ENCODE assay signal across 1 cellular context in genomic region chr20:45374101-45374467, GRCh38.
A peak's percentile ranks its signal among the peaks of the same experiment; 100 is the strongest.
TF ChIP-seq lines count a peak whose summit lies in the region.

No MANE protein-coding gene starts in this region.

TF ChIP-seq in HepG2, 621 proteins besides CTCF, POLR2A, EP300 and RAD21:
- 0 out of 2 replicates have a peak, but pooled peaks have one; percentile 45 for TF ChIP-seq ZNF605 (CRISPR knock-in tag; IDR thresholded peaks at IDR 0.05)
- TF ChIP-seq ZMYM4 (CRISPR knock-in tag; IDR thresholded peaks at IDR 0.05), result peak; percentile 36; the same call in 1 of the 2 replicates
- TF ChIP-seq ZNF501 (CRISPR knock-in tag; IDR thresholded peaks at IDR 0.05), result peak; percentile 63
- peak; percentile 15; the same call in 1 of the 2 replicates for TF ChIP-seq ZNF205 (CRISPR knock-in tag; IDR thresholded peaks at IDR 0.05)
- no peak for TF ChIP-seq ZHX2 (IDR thresholded peaks at IDR 0.05; ENCODE audit: low read depth)
- TF ChIP-seq ZHX2 (CRISPR knock-in tag; IDR thresholded peaks at IDR 0.05; ENCODE audit: borderline replicate concordance), result 0 out of 2 replicates have a peak, but pooled peaks have one; percentile 36
- 0 out of 2 replicates have a peak, but pooled peaks have one; percentile 28 for TF ChIP-seq ZNF333 (CRISPR knock-in tag; IDR thresholded peaks at IDR 0.05; ENCODE audit: borderline replicate concordance)
- TF ChIP-seq ZNF121 (CRISPR knock-in tag; IDR thresholded peaks at IDR 0.05), result peak; percentile 92
- peak; percentile 0; the same call in 1 of the 2 replicates for TF ChIP-seq KDM5B (CRISPR knock-in tag; IDR thresholded peaks at IDR 0.05; ENCODE audit: borderline replicate concordance)
- TF ChIP-seq, protein P1, sequence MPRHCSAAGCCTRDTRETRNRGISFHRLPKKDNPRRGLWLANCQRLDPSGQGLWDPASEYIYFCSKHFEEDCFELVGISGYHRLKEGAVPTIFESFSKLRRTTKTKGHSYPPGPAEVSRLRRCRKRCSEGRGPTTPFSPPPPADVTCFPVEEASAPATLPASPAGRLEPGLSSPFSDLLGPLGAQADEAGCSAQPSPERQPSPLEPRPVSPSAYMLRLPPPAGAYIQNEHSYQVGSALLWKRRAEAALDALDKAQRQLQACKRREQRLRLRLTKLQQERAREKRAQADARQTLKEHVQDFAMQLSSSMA (CRISPR knock-in tag; IDR thresholded peaks at IDR 0.05), result 0 out of 2 replicates have a peak, but pooled peaks have one; percentile 7
- TF ChIP-seq MED13 (CRISPR knock-in tag; IDR thresholded peaks at IDR 0.05), result no peak
- TF ChIP-seq, protein P2, sequence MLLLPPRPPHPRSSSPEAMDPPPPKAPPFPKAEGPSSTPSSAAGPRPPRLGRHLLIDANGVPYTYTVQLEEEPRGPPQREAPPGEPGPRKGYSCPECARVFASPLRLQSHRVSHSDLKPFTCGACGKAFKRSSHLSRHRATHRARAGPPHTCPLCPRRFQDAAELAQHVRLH (CRISPR knock-in tag; IDR thresholded peaks at IDR 0.05; ENCODE audit: borderline replicate concordance, low read depth), result 0 out of 2 replicates have a peak, but pooled peaks have one; percentile 2
- no peak for TF ChIP-seq TBL1XR1 (IDR thresholded peaks at IDR 0.05; ENCODE audit: borderline replicate concordance, low read length, partially characterized antibody)
- peak; percentile 1; the same call in 1 of the 2 replicates for TF ChIP-seq ETV5 (CRISPR knock-in tag; IDR thresholded peaks at IDR 0.05; ENCODE audit: borderline replicate concordance)
- peak; percentile 4; the same call in 1 of the 2 replicates for TF ChIP-seq YEATS2 (CRISPR knock-in tag; IDR thresholded peaks at IDR 0.05; ENCODE audit: borderline replicate concordance)
- TF ChIP-seq KDM5A (IDR thresholded peaks at IDR 0.05; ENCODE audit: borderline replicate concordance, low read length), result no peak
- TF ChIP-seq FOXC1 (CRISPR knock-in tag; IDR thresholded peaks at IDR 0.05; ENCODE audit: borderline replicate concordance), result 0 out of 2 replicates have a peak, but pooled peaks have one; percentile 39
- 0 out of 2 replicates have a peak, but pooled peaks have one; percentile 38 for TF ChIP-seq ZNF232 (CRISPR knock-in tag; IDR thresholded peaks at IDR 0.05; ENCODE audit: borderline replicate concordance)
- 0 out of 2 replicates have a peak, but pooled peaks have one; percentile 6 for TF ChIP-seq ZMYM3 (CRISPR knock-in tag; IDR thresholded peaks at IDR 0.05)
- 0 out of 2 replicates have a peak, but pooled peaks have one; percentile 19 for TF ChIP-seq ZNF44 (CRISPR knock-in tag; IDR thresholded peaks at IDR 0.05)
- TF ChIP-seq ZNF350 (CRISPR knock-in tag; IDR thresholded peaks at IDR 0.05; ENCODE audit: borderline replicate concordance, low read depth), result 0 out of 2 replicates have a peak, but pooled peaks have one; percentile 23
- TF ChIP-seq ZBTB20 (CRISPR knock-in tag; IDR thresholded peaks at IDR 0.05; ENCODE audit: borderline replicate concordance, low read depth), result no peak
- 0 out of 2 replicates have a peak, but pooled peaks have one; percentile 1 for TF ChIP-seq SP5 (CRISPR knock-in tag; IDR thresholded peaks at IDR 0.05; ENCODE audit: borderline replicate concordance, low read depth)
- no peak for TF ChIP-seq ZNF407 (CRISPR knock-in tag; IDR thresholded peaks at IDR 0.05; ENCODE audit: not compliant biosample characterization)
- 0 out of 2 replicates have a peak, but pooled peaks have one; percentile 44 for TF ChIP-seq ZNF274 (CRISPR knock-in tag; IDR thresholded peaks at IDR 0.05)
TF ChIP-seq in HepG2: peak in this region for 19.
